Comparison of ENCODE assay signal across 23 cellular contexts in the genomic region with DNA sequence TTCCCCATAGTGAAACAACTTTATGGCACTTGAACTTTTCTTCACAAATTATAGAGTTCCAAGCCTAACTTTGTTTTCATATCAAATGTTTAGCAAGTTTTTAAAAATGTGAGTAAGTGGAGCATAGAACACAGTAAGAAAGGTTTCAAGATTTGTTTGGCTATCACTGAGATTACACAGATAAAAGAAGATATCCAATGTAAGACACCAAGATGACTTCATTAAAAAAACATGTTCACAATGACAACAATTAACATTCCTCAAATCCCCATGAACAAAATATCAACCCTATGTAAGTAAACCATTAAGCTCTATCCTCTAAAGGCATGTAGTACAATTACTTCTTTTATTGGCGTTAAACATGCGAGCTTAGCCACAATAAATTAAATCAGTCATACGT.
"Had no signal": no experiment of that assay in that cellular context is flagged by ENCODE, and none has a peak within 500 bp of the region (broad histone marks: within the 10 kb centered on the region; RNA-seq: fewer than 3 reads in every experiment).

No MANE protein-coding gene starts in this region.

- H3K4me1 ChIP-seq: SJSA1 had no signal

- H3K4me3 ChIP-seq: MG63, SJSA1, SK-N-MC had no signal

- H3K27ac ChIP-seq: HL-60, SJSA1, SK-N-MC had no signal

- H3K36me3 ChIP-seq: MG63, SJSA1 had no signal

- H3K27me3 ChIP-seq: MG63, SJSA1 had no signal

- H3K9me3 ChIP-seq: MG63, SJSA1 had no signal

- DNase-seq: KBM-7, MG63, NCI-H1092, NCI-H1105 treated with DMSO at 0.1 percent for 48 hours, NCI-H1417 treated with DMSO at 0.1 percent for 48 hours, NCI-H146, NCI-H1694 treated with DMSO at 0.1 percent for 48 hours, NCI-H1930, NCI-H2081, NCI-H2107, NCI-H2171, NCI-H226, NCI-H446, NCI-H510A, NCI-H524 treated with DMSO at 0.1 percent for 48 hours, NCI-H69, NCI-H774, Right ventricle myocardium superior, RPMI8226, SIG-M5 had no signal
